ENCODE assay signal across 1 cellular context in the genomic region with DNA sequence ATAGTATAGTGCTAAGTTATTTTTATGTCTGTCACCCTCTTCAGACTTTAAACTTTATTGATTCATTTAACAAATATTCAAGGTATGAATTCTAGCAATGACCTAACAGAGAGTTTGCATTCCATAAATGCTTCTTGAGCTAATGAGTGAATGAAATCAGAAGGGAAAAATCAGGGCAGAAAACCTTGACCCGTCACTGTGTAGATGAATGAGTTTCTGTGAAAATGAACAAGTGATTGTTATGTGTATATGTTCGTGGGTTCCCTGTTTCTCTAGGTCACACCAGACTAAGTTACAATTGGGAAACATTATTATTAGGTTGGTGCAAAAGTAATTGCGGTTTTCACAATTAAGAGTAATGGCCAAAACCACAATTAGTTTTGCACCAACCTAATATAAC.
TF ChIP-seq lines count a peak whose summit lies in the region.

No MANE protein-coding gene starts in this region.

TF ChIP-seq in WTC11, 78 proteins besides CTCF, POLR2A, EP300 and RAD21 (continued from another document):
- TF ChIP-seq, protein P1, sequence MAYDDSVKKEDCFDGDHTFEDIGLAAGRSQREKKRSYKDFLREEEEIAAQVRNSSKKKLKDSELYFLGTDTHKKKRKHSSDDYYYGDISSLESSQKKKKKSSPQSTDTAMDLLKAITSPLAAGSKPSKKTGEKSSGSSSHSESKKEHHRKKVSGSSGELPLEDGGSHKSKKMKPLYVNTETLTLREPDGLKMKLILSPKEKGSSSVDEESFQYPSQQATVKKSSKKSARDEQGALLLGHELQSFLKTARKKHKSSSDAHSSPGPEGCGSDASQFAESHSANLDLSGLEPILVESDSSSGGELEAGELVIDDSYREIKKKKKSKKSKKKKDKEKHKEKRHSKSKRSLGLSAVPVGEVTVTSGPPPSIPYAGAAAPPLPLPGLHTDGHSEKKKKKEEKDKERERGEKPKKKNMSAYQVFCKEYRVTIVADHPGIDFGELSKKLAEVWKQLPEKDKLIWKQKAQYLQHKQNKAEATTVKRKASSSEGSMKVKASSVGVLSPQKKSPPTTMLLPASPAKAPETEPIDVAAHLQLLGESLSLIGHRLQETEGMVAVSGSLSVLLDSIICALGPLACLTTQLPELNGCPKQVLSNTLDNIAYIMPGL (CRISPR knock-in tag; IDR thresholded peaks at IDR 0.05): no peak
- TF ChIP-seq, protein P2, sequence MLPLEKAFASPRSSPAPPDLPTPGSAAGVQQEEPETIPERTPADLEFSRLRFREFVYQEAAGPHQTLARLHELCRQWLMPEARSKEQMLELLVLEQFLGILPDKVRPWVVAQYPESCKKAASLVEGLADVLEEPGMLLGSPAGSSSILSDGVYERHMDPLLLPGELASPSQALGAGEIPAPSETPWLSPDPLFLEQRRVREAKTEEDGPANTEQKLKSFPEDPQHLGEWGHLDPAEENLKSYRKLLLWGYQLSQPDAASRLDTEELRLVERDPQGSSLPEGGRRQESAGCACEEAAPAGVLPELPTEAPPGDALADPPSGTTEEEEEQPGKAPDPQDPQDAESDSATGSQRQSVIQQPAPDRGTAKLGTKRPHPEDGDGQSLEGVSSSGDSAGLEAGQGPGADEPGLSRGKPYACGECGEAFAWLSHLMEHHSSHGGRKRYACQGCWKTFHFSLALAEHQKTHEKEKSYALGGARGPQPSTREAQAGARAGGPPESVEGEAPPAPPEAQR (CRISPR knock-in tag; IDR thresholded peaks at IDR 0.05): no peak
- TF ChIP-seq SMAD3 (CRISPR knock-in tag; IDR thresholded peaks at IDR 0.05; ENCODE audit: borderline replicate concordance): no peak
- TF ChIP-seq, protein P3, sequence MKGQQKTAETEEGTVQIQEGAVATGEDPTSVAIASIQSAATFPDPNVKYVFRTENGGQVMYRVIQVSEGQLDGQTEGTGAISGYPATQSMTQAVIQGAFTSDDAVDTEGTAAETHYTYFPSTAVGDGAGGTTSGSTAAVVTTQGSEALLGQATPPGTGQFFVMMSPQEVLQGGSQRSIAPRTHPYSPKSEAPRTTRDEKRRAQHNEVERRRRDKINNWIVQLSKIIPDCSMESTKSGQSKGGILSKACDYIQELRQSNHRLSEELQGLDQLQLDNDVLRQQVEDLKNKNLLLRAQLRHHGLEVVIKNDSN (CRISPR knock-in tag; IDR thresholded peaks at IDR 0.05): no peak
- no peak for TF ChIP-seq ATF3 (CRISPR knock-in tag; conservative IDR thresholded peaks at IDR 0.05)
- TF ChIP-seq, protein P4, sequence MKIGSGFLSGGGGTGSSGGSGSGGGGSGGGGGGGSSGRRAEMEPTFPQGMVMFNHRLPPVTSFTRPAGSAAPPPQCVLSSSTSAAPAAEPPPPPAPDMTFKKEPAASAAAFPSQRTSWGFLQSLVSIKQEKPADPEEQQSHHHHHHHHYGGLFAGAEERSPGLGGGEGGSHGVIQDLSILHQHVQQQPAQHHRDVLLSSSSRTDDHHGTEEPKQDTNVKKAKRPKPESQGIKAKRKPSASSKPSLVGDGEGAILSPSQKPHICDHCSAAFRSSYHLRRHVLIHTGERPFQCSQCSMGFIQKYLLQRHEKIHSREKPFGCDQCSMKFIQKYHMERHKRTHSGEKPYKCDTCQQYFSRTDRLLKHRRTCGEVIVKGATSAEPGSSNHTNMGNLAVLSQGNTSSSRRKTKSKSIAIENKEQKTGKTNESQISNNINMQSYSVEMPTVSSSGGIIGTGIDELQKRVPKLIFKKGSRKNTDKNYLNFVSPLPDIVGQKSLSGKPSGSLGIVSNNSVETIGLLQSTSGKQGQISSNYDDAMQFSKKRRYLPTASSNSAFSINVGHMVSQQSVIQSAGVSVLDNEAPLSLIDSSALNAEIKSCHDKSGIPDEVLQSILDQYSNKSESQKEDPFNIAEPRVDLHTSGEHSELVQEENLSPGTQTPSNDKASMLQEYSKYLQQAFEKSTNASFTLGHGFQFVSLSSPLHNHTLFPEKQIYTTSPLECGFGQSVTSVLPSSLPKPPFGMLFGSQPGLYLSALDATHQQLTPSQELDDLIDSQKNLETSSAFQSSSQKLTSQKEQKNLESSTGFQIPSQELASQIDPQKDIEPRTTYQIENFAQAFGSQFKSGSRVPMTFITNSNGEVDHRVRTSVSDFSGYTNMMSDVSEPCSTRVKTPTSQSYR (CRISPR knock-in tag; IDR thresholded peaks at IDR 0.05): no peak
- no peak for TF ChIP-seq FOXP4 (CRISPR knock-in tag; IDR thresholded peaks at IDR 0.05)
- no peak for TF ChIP-seq MXD4 (CRISPR knock-in tag; IDR thresholded peaks at IDR 0.05; ENCODE audit: borderline replicate concordance)
- TF ChIP-seq ZNF121 (CRISPR knock-in tag; IDR thresholded peaks at IDR 0.05): no peak
- TF ChIP-seq, protein P5, sequence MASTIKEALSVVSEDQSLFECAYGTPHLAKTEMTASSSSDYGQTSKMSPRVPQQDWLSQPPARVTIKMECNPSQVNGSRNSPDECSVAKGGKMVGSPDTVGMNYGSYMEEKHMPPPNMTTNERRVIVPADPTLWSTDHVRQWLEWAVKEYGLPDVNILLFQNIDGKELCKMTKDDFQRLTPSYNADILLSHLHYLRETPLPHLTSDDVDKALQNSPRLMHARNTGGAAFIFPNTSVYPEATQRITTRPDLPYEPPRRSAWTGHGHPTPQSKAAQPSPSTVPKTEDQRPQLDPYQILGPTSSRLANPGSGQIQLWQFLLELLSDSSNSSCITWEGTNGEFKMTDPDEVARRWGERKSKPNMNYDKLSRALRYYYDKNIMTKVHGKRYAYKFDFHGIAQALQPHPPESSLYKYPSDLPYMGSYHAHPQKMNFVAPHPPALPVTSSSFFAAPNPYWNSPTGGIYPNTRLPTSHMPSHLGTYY (CRISPR knock-in tag; IDR thresholded peaks at IDR 0.05): no peak
